In genomic region chr1:2515763-2516080, GRCh38 we compare ENCODE assay signal across 35 cellular contexts. TPM values are rescaled to one million over a fixed set of nuclear protein-coding genes. Genes with fewer than 3 reads are reported as not detected.
"Had no signal": no experiment of that assay in that cellular context is flagged by ENCODE, and none has a peak within 500 bp of the region (broad histone marks: within the 10 kb centered on the region; RNA-seq: fewer than 3 reads in every experiment).

No MANE protein-coding gene starts in this region.

- H3K4me3 ChIP-seq: ascending aorta, cardiac muscle cell had no signal

- H3K27ac ChIP-seq: ascending aorta, cardiac muscle cell, VCaP had no signal

- H3K36me3 Mint-ChIP-seq: activated naive CD8-positive, alpha-beta T cell had no signal

- H3K9me3 Mint-ChIP-seq: activated B cell treated with CpG ODN at 0.5 μM for 24 hours; activated CD4-positive, alpha-beta memory T cell treated with anti-CD3 and anti-CD28 coated beads, Interleukin-2, amount 10 ng/mL, durations not matched to agents 7 days and 5 days; activated CD4-positive, alpha-beta T cell treated with anti-CD3 and anti-CD28 coated beads, Interleukin-2, amount 10 ng/mL, durations not matched to agents 24 days and 14 days; activated naive CD4-positive, alpha-beta T cell treated with anti-CD3 and anti-CD28 coated beads, Interleukin-2, amount 10 ng/mL, durations not matched to agents 7 days and 5 days; activated naive CD4-positive, alpha-beta T cell treated with anti-CD3 and anti-CD28 coated beads, Interleukin-2, amount 50 U/mL, for 24 hours; activated naive CD8-positive, alpha-beta T cell treated with anti-CD3 and anti-CD28 coated beads, Interleukin-2, amount 10 ng/mL, durations not matched to agents 7 days and 5 days; activated naive CD8-positive, alpha-beta T cell treated with anti-CD3 and anti-CD28 coated beads, Interleukin-2, amount 50 U/mL, for 24 hours; activated T-cell treated with anti-CD3 and anti-CD28 coated beads, Interleukin-2, amount 50 U/mL, for 24 hours; activated T-helper 2 cell treated with anti-CD3 and anti-CD28 coated beads, Interferon-gamma antibody, Interleukin-2, Interleukin-4, amounts not matched to agents 10 μg/mL and 5 μg/mL and 100 μg/mL, durations not matched to agents 14 hours and 24 hours and 36 hours; brain; central memory CD8-positive, alpha-beta T cell; T-helper 1 cell treated with Interleukin-12 subunit alpha and Interleukin-12 subunit beta and Interleukin-4 antibody, amounts not matched to agents 30 μg/mL and 1 μg/mL, for 36 hours; T-helper 2 cell treated with Interferon-gamma antibody and Interleukin-4, amounts not matched to agents 5 μg/mL and 100 μg/mL, for 36 hours had no signal

- H3K4me1 Mint-ChIP-seq: activated B cell treated with CpG ODN at 0.5 μM for 24 hours; activated CD4-positive, alpha-beta memory T cell treated with anti-CD3 and anti-CD28 coated beads, Interleukin-2, amount 10 ng/mL, durations not matched to agents 7 days and 5 days; activated CD4-positive, alpha-beta T cell treated with anti-CD3 and anti-CD28 coated beads, Interleukin-2, amount 10 ng/mL, durations not matched to agents 24 days and 14 days; activated CD8-positive, alpha-beta memory T cell treated with anti-CD3 and anti-CD28 coated beads, Interleukin-2, amount 10 ng/mL, durations not matched to agents 7 days and 5 days; activated naive CD4-positive, alpha-beta T cell treated with anti-CD3 and anti-CD28 coated beads, Interleukin-2, amount 10 ng/mL, durations not matched to agents 7 days and 5 days; activated naive CD4-positive, alpha-beta T cell treated with anti-CD3 and anti-CD28 coated beads, Interleukin-2, amount 50 U/mL, for 24 hours; activated naive CD8-positive, alpha-beta T cell treated with anti-CD3 and anti-CD28 coated beads, Interleukin-2, amount 10 ng/mL, durations not matched to agents 7 days and 5 days; activated naive CD8-positive, alpha-beta T cell treated with anti-CD3 and anti-CD28 coated beads, Interleukin-2, amount 50 U/mL, for 24 hours; brain; central memory CD8-positive, alpha-beta T cell had no signal

- H3K4me3 Mint-ChIP-seq: activated B cell treated with CpG ODN at 0.5 μM for 24 hours; activated CD4-positive, alpha-beta memory T cell treated with anti-CD3 and anti-CD28 coated beads, Interleukin-2, amount 10 ng/mL, durations not matched to agents 7 days and 5 days; activated CD4-positive, alpha-beta T cell treated with anti-CD3 and anti-CD28 coated beads, Interleukin-2, amount 10 ng/mL, durations not matched to agents 24 days and 14 days; activated CD8-positive, alpha-beta memory T cell treated with anti-CD3 and anti-CD28 coated beads, Interleukin-2, amount 10 ng/mL, durations not matched to agents 7 days and 5 days; activated CD8-positive, alpha-beta T cell treated with anti-CD3 and anti-CD28 coated beads, Interleukin-2, amount 10 ng/mL, durations not matched to agents 7 days and 5 days; activated naive CD4-positive, alpha-beta T cell treated with anti-CD3 and anti-CD28 coated beads, Interleukin-2, amount 10 ng/mL, durations not matched to agents 7 days and 5 days; activated naive CD4-positive, alpha-beta T cell treated with anti-CD3 and anti-CD28 coated beads, Interleukin-2, amount 50 U/mL, for 24 hours; activated naive CD8-positive, alpha-beta T cell; activated naive CD8-positive, alpha-beta T cell treated with anti-CD3 and anti-CD28 coated beads, Interleukin-2, amount 10 ng/mL, durations not matched to agents 7 days and 5 days; activated naive CD8-positive, alpha-beta T cell treated with anti-CD3 and anti-CD28 coated beads, Interleukin-2, amount 50 U/mL, for 24 hours; activated T-cell treated with anti-CD3 and anti-CD28 coated beads, Interleukin-2, amount 50 U/mL, for 24 hours; brain; central memory CD8-positive, alpha-beta T cell; T-helper 1 cell treated with Interleukin-12 subunit alpha and Interleukin-12 subunit beta and Interleukin-4 antibody, amounts not matched to agents 30 μg/mL and 1 μg/mL, for 36 hours; T-helper 2 cell treated with Interferon-gamma antibody and Interleukin-4, amounts not matched to agents 5 μg/mL and 100 μg/mL, for 36 hours had no signal

- H3K4me1 ChIP-seq: ascending aorta had no signal

- H3K9me3 ChIP-seq: ascending aorta had no signal

- H3K27me3 Mint-ChIP-seq: activated B cell treated with CpG ODN at 0.5 μM for 24 hours; activated CD4-positive, alpha-beta memory T cell treated with anti-CD3 and anti-CD28 coated beads, Interleukin-2, amount 10 ng/mL, durations not matched to agents 7 days and 5 days; activated CD4-positive, alpha-beta T cell treated with anti-CD3 and anti-CD28 coated beads, Interleukin-2, amount 10 ng/mL, durations not matched to agents 24 days and 14 days; activated CD8-positive, alpha-beta memory T cell treated with anti-CD3 and anti-CD28 coated beads, Interleukin-2, amount 10 ng/mL, durations not matched to agents 7 days and 5 days; activated naive CD4-positive, alpha-beta T cell treated with anti-CD3 and anti-CD28 coated beads, Interleukin-2, amount 10 ng/mL, durations not matched to agents 7 days and 5 days; activated naive CD4-positive, alpha-beta T cell treated with anti-CD3 and anti-CD28 coated beads, Interleukin-2, amount 50 U/mL, for 24 hours; activated naive CD8-positive, alpha-beta T cell; activated naive CD8-positive, alpha-beta T cell treated with anti-CD3 and anti-CD28 coated beads, Interleukin-2, amount 10 ng/mL, durations not matched to agents 7 days and 5 days; activated naive CD8-positive, alpha-beta T cell treated with anti-CD3 and anti-CD28 coated beads, Interleukin-2, amount 50 U/mL, for 24 hours; activated T-cell treated with anti-CD3 and anti-CD28 coated beads, Interleukin-2, amount 50 U/mL, for 24 hours; brain; central memory CD8-positive, alpha-beta T cell had no signal

- H3K27ac Mint-ChIP-seq: activated B cell treated with CpG ODN at 0.5 μM for 24 hours; activated CD4-positive, alpha-beta memory T cell treated with anti-CD3 and anti-CD28 coated beads, Interleukin-2, amount 10 ng/mL, durations not matched to agents 7 days and 5 days; activated CD4-positive, alpha-beta T cell treated with anti-CD3 and anti-CD28 coated beads, Interleukin-2, amount 10 ng/mL, durations not matched to agents 24 days and 14 days; activated CD8-positive, alpha-beta memory T cell treated with anti-CD3 and anti-CD28 coated beads, Interleukin-2, amount 10 ng/mL, durations not matched to agents 7 days and 5 days; activated CD8-positive, alpha-beta T cell treated with anti-CD3 and anti-CD28 coated beads, Interleukin-2, amount 10 ng/mL, durations not matched to agents 7 days and 5 days; activated naive CD4-positive, alpha-beta T cell treated with anti-CD3 and anti-CD28 coated beads, Interleukin-2, amount 10 ng/mL, durations not matched to agents 7 days and 5 days; activated naive CD4-positive, alpha-beta T cell treated with anti-CD3 and anti-CD28 coated beads, Interleukin-2, amount 50 U/mL, for 24 hours; activated naive CD8-positive, alpha-beta T cell; activated naive CD8-positive, alpha-beta T cell treated with anti-CD3 and anti-CD28 coated beads, Interleukin-2, amount 10 ng/mL, durations not matched to agents 7 days and 5 days; activated naive CD8-positive, alpha-beta T cell treated with anti-CD3 and anti-CD28 coated beads, Interleukin-2, amount 50 U/mL, for 24 hours; activated T-cell treated with anti-CD3 and anti-CD28 coated beads, Interleukin-2, amount 50 U/mL, for 24 hours; activated T-helper 2 cell treated with anti-CD3 and anti-CD28 coated beads, Interferon-gamma antibody, Interleukin-2, Interleukin-4, amounts not matched to agents 10 μg/mL and 5 μg/mL and 100 μg/mL, durations not matched to agents 14 hours and 24 hours and 36 hours; brain; T-helper 1 cell treated with Interleukin-12 subunit alpha and Interleukin-12 subunit beta and Interleukin-4 antibody, amounts not matched to agents 30 μg/mL and 1 μg/mL, for 36 hours; T-helper 2 cell treated with Interferon-gamma antibody and Interleukin-4, amounts not matched to agents 5 μg/mL and 100 μg/mL, for 36 hours had no signal

- ATAC-seq: activated CD8-positive, alpha-beta memory T cell treated with anti-CD3 and anti-CD28 coated beads, Interleukin-2, amount 10 ng/mL, durations not matched to agents 7 days and 5 days; activated CD8-positive, alpha-beta T cell treated with anti-CD3 and anti-CD28 coated beads, Interleukin-2, amount 10 ng/mL, durations not matched to agents 7 days and 5 days; activated naive CD8-positive, alpha-beta T cell treated with anti-CD3 and anti-CD28 coated beads, Interleukin-2, amount 50 U/mL, for 24 hours had no signal

- DNase-seq: activated B cell treated with CpG ODN at 0.5 μM for 24 hours; activated CD4-positive, alpha-beta memory T cell treated with anti-CD3 and anti-CD28 coated beads, Interleukin-2, amount 10 ng/mL, durations not matched to agents 7 days and 5 days; activated CD4-positive, alpha-beta T cell treated with anti-CD3 and anti-CD28 coated beads for 4 hours; activated CD4-positive, alpha-beta T cell treated with anti-CD3 and anti-CD28 coated beads, Interleukin-2, amount 10 ng/mL, durations not matched to agents 24 days and 14 days; activated CD4-positive, alpha-beta T cell treated with anti-CD3 and anti-CD28 coated beads, Interleukin-2, amount 50 U/mL, for 48 hours; activated CD4-positive, CD25-positive, alpha-beta regulatory T cell treated with anti-CD3 and anti-CD28 coated beads, Interleukin-2, amount 50 U/mL, for 72 hours; activated CD8-positive, alpha-beta memory T cell treated with anti-CD3 and anti-CD28 coated beads for 24 hours; activated CD8-positive, alpha-beta memory T cell treated with anti-CD3 and anti-CD28 coated beads, Interleukin-2, amount 10 ng/mL, durations not matched to agents 7 days and 5 days; activated CD8-positive, alpha-beta memory T cell treated with anti-CD3 and anti-CD28 coated beads, Interleukin-2, amount 50 U/mL, for 48 hours; activated CD8-positive, alpha-beta T cell treated with anti-CD3 and anti-CD28 coated beads, Interleukin-2, amount 10 ng/mL, durations not matched to agents 7 days and 5 days; activated effector memory CD4-positive, alpha-beta T cell treated with Interleukin-2 at 50 U/mL for 16 hours; activated gamma-delta T cell; activated naive CD4-positive, alpha-beta T cell treated with anti-CD3 and anti-CD28 coated beads, Interleukin-2, amount 10 ng/mL, durations not matched to agents 7 days and 5 days; activated naive CD4-positive, alpha-beta T cell treated with Interleukin-2 at 50 U/mL for 16 hours; activated naive CD8-positive, alpha-beta T cell treated with anti-CD3 and anti-CD28 coated beads, Interleukin-2, amount 10 ng/mL, durations not matched to agents 7 days and 5 days; activated naive CD8-positive, alpha-beta T cell treated with anti-CD3 and anti-CD28 coated beads, Interleukin-2, amount 50 U/mL, for 24 hours; activated T-cell treated with anti-CD3 and anti-CD28 coated beads, Interleukin-2, amount 50 U/mL, for 24 hours; activated T-cell treated with anti-CD3 and anti-CD28 coated beads, Interleukin-2, amount 50 U/mL, for 48 hours; amygdala; anterior cingulate cortex; caudate nucleus; cerebellar nuclear complex; T-helper 1 cell; T-helper 9 cell had no signal

RNA-seq across cellular contexts. Expression of gene HES5, which starts 14.3 kb away (rescaled TPM):
- total RNA-seq: activated B cell treated with CpG ODN at 0.5 μM for 24 hours; activated CD4-positive, alpha-beta memory T cell treated with anti-CD3 and anti-CD28 coated beads, Interleukin-2, amount 10 ng/mL, durations not matched to agents 7 days and 5 days; activated CD4-positive, alpha-beta T cell treated with anti-CD3 and anti-CD28 coated beads, Interleukin-2, amount 10 ng/mL, durations not matched to agents 24 days and 14 days; activated CD8-positive, alpha-beta memory T cell treated with anti-CD3 and anti-CD28 coated beads, Interleukin-2, amount 10 ng/mL, durations not matched to agents 7 days and 5 days; activated CD8-positive, alpha-beta T cell treated with anti-CD3 and anti-CD28 coated beads, Interleukin-2, amount 10 ng/mL, durations not matched to agents 7 days and 5 days; activated naive CD8-positive, alpha-beta T cell treated with anti-CD3 and anti-CD28 coated beads, Interleukin-2, amount 10 ng/mL, durations not matched to agents 7 days and 5 days; activated T-helper 2 cell treated with anti-CD3 and anti-CD28 coated beads, Interferon-gamma antibody, Interleukin-2, Interleukin-4, amounts not matched to agents 10 μg/mL and 5 μg/mL and 100 μg/mL, durations not matched to agents 14 hours and 24 hours and 36 hours; ascending aorta; cardiac muscle cell; chondrocyte had no signal

RNA-seq across cellular contexts. Expression of gene PLCH2, which starts 39.6 kb away (rescaled TPM):
- total RNA-seq: ascending aorta had no signal
